In the genomic region with DNA sequence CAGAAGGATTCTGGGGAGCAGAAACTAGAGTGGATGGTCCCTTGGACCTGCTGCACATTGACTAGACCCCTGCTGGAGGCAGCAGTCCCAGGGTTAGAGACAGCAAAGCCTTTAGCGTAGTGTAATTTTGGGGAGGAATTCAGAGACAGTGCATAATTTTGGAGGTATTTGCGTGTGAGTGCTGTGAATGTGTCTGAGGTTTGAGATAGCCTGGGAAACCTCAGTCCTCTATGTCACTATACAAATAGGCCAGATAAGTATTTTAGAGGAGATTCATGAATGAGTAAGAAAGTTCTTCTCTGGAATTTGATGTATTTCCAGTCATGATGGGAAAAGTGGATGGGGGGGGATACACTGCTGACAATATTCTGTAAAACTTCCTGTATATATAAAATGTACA, we compare ENCODE assay signal across 14 cellular contexts. TPM values are rescaled to one million over a fixed set of nuclear protein-coding genes. Genes with fewer than 3 reads are reported as not detected.
A peak's percentile ranks its signal among the peaks of the same experiment; 100 is the strongest.
DNase-seq lines count a peak whose midpoint lies in the region; ATAC-seq and TF ChIP-seq lines count a peak whose summit lies in the region.
"Had no signal": no experiment of that assay in that cellular context is flagged by ENCODE, and none has a peak within 500 bp of the region (broad histone marks: within the 10 kb centered on the region; RNA-seq: fewer than 3 reads in every experiment).

No MANE protein-coding gene starts in this region.

- no peak overlapping the region for H3K4me3 Mint-ChIP-seq in activated T-helper 1 cell treated with anti-CD3 and anti-CD28 coated beads, Interleukin-12 subunit alpha, Interleukin-12 subunit beta, Interleukin-2, Interleukin-4 antibody, amounts not matched to agents 30 ng/mL and 10 ng/mL and 1 ng/mL, durations not matched to agents 14 hours and 24 hours and 36 hours
- H3K4me3 Mint-ChIP-seq: CD4-positive, CD25-positive, alpha-beta regulatory T cell; H9 had no signal

- H3K36me3 Mint-ChIP-seq in activated T-helper 1 cell treated with anti-CD3 and anti-CD28 coated beads, Interleukin-12 subunit alpha, Interleukin-12 subunit beta, Interleukin-2, Interleukin-4 antibody, amounts not matched to agents 30 ng/mL and 10 ng/mL and 1 ng/mL, durations not matched to agents 14 hours and 24 hours and 36 hours (ENCODE audit: low read depth), result no peaks in the 10 kb centered on the region
- H3K36me3 Mint-ChIP-seq: CD4-positive, CD25-positive, alpha-beta regulatory T cell had no signal

- TF ChIP-seq CTCF in fibroblast of pulmonary artery (IDR thresholded peaks at IDR 0.05; ENCODE audit: low read length, missing control alignments) (no peak), sigmoid colon (IDR thresholded peaks at IDR 0.05) (no peak), GM10248 (IDR thresholded peaks at IDR 0.05; ENCODE audit: control extremely low read depth, extremely low read depth, low read depth, missing control alignments) (no peak), transverse colon (IDR thresholded peaks at IDR 0.05) (no peak), gastrocnemius medialis (IDR thresholded peaks at IDR 0.05 in 4 of 5, conservative IDR thresholded peaks at IDR 0.05 in 1 of 5) (no peak)

- WGBS in sigmoid colon, 2 donors, result 94 to 96% methylated on average over 2 of the region's 2 CpGs
- 88 to 90% methylated on average over 1 to 2 of the region's 2 CpGs for WGBS in transverse colon (ENCODE audit: low coverage in 1 of 2), 2 donors

- in situ Hi-C loops in transverse colon (cut with MboI; ENCODE audit: low pct_ligation_motif_present in 1 of 4, low pct_unique_long_range_greater_than_20kb in 1 of 4, low sequenced_read_pairs in 3 of 4), result loop anchor here in 3 of 4 donors (10.0 to 25.0 kb wide), 4 partner anchors 73 to 484 kb away; no protein-coding TSS in a partner anchor
- in situ Hi-C loops in gastrocnemius medialis (cut with MboI; ENCODE audit: low sequenced_read_pairs in 4 of 4), result loop anchor here (10.0 to 25.0 kb wide), 3 partner anchors 163 to 484 kb away; no protein-coding TSS in a partner anchor

- no peak overlapping the region for H3K4me3 ChIP-seq in fibroblast of pulmonary artery (replicated peaks; ENCODE audit: low read depth, low read length)
- H3K4me3 ChIP-seq in sigmoid colon, result no peak overlapping the region
- H3K4me3 ChIP-seq in transverse colon, result no peak overlapping the region
- H3K4me3 ChIP-seq in gastrocnemius medialis, result no peak overlapping the region
- H3K4me3 ChIP-seq: A549; BLaER1 treated with 17β-estradiol and CSF1 and Interleukin-3, amounts not matched to agents 10 nM and 100 nM; K562 had no signal

- no peaks in the 10 kb centered on the region for H3K9me3 ChIP-seq in sigmoid colon
- H3K9me3 ChIP-seq in transverse colon, result no peaks in the 10 kb centered on the region
- no peaks in the 10 kb centered on the region for H3K9me3 ChIP-seq in gastrocnemius medialis
- H3K9me3 ChIP-seq: A549; BLaER1 treated with 17β-estradiol and CSF1 and Interleukin-3, amounts not matched to agents 10 nM and 100 nM had no signal

- intact Hi-C loops in activated T-helper 1 cell treated with anti-CD3 and anti-CD28 coated beads, Interleukin-12 subunit alpha, Interleukin-12 subunit beta, Interleukin-2, Interleukin-4 antibody, amounts not matched to agents 30 ng/mL and 10 ng/mL and 1 ng/mL, durations not matched to agents 14 hours and 24 hours and 36 hours (cut with micrococcal nuclease), result no loop called here
- intact Hi-C loops in sigmoid colon (cut with DNase I), result no loop called here
- intact Hi-C loops in transverse colon (cut with DNase I; ENCODE audit: low total_unique reads), result loop anchor here (5.0 kb wide), 1 partner anchor 166 kb away; no protein-coding TSS in a partner anchor
- intact Hi-C loops in gastrocnemius medialis (cut with DNase I; ENCODE audit: low total_unique reads), result no loop called here

- no peaks in the 10 kb centered on the region for H3K36me3 ChIP-seq in sigmoid colon
- H3K36me3 ChIP-seq in transverse colon, result no peaks in the 10 kb centered on the region
- H3K36me3 ChIP-seq in gastrocnemius medialis, result no peaks in the 10 kb centered on the region
- H3K36me3 ChIP-seq: BLaER1 treated with 17β-estradiol and CSF1 and Interleukin-3, amounts not matched to agents 10 nM and 100 nM had no signal

- H3K4me1 ChIP-seq in sigmoid colon (no peaks in the 10 kb centered on the region), transverse colon (peaks cover 0 to 9% (median 0%) of the 10 kb centered on the region in 4 donors), gastrocnemius medialis (no peaks in the 10 kb centered on the region)

- H3K27me3 Mint-ChIP-seq in activated T-helper 1 cell treated with anti-CD3 and anti-CD28 coated beads, Interleukin-12 subunit alpha, Interleukin-12 subunit beta, Interleukin-2, Interleukin-4 antibody, amounts not matched to agents 30 ng/mL and 10 ng/mL and 1 ng/mL, durations not matched to agents 14 hours and 24 hours and 36 hours (ENCODE audit: insufficient read depth), result peaks cover 41% of the 10 kb centered on the region

- peaks cover 7% of the 10 kb centered on the region for H3K4me1 Mint-ChIP-seq in activated T-helper 1 cell treated with anti-CD3 and anti-CD28 coated beads, Interleukin-12 subunit alpha, Interleukin-12 subunit beta, Interleukin-2, Interleukin-4 antibody, amounts not matched to agents 30 ng/mL and 10 ng/mL and 1 ng/mL, durations not matched to agents 14 hours and 24 hours and 36 hours (ENCODE audit: low read depth)

- H3K27ac ChIP-seq in sigmoid colon (no peak overlapping the region), transverse colon (no peak overlapping the region), gastrocnemius medialis (no peak overlapping the region)
- H3K27ac ChIP-seq: A549; BLaER1 treated with 17β-estradiol and CSF1 and Interleukin-3, amounts not matched to agents 10 nM and 100 nM had no signal

- CTCF ChIA-PET in GM10248 (lab: Yijun Ruan, JAX), result interaction anchor here (0.9 kb wide), 1 partner anchor 9 kb away, joined by 3 read pairs; no protein-coding TSS in a partner anchor

- DNase-seq in ELR (ENCODE audit: low read depth) (peak; percentile 16), fibroblast of pulmonary artery (ENCODE audit: low read depth) (peak; percentile 20), sigmoid colon (no peak), GM10248 (ENCODE audit: extremely low spot score) (no peak), transverse colon (no peak), gastrocnemius medialis (no peak)
- DNase-seq in activated T-helper 1 cell treated with anti-CD3 and anti-CD28 coated beads, Interleukin-12 subunit alpha, Interleukin-12 subunit beta, Interleukin-2, Interleukin-4 antibody, amounts not matched to agents 30 ng/mL and 10 ng/mL and 1 ng/mL, durations not matched to agents 14 hours and 24 hours and 36 hours (ENCODE audit: low spot score), result no peak
- DNase-seq: CD4-positive, CD25-positive, alpha-beta regulatory T cell; DMS53; GOT3; H9 had no signal

- H3K27me3 ChIP-seq in sigmoid colon, result no peaks in the 10 kb centered on the region
- H3K27me3 ChIP-seq in transverse colon, result no peaks in the 10 kb centered on the region
- H3K27me3 ChIP-seq in gastrocnemius medialis, result no peaks in the 10 kb centered on the region
- H3K27me3 ChIP-seq: BLaER1 treated with 17β-estradiol and CSF1 and Interleukin-3, amounts not matched to agents 10 nM and 100 nM had no signal

- TF ChIP-seq EP300 in sigmoid colon (IDR thresholded peaks at IDR 0.05) (no peak), transverse colon (IDR thresholded peaks at IDR 0.05; ENCODE audit: low read depth) (no peak)

- H3K27ac Mint-ChIP-seq in activated T-helper 1 cell treated with anti-CD3 and anti-CD28 coated beads, Interleukin-12 subunit alpha, Interleukin-12 subunit beta, Interleukin-2, Interleukin-4 antibody, amounts not matched to agents 30 ng/mL and 10 ng/mL and 1 ng/mL, durations not matched to agents 14 hours and 24 hours and 36 hours, result peak overlapping the region; percentile 24
- H3K27ac Mint-ChIP-seq: H9 had no signal

- no peak for ATAC-seq in gastrocnemius medialis
- ATAC-seq: A549, K562 had no signal

- no peaks in the 10 kb centered on the region for H3K9me3 Mint-ChIP-seq in activated T-helper 1 cell treated with anti-CD3 and anti-CD28 coated beads, Interleukin-12 subunit alpha, Interleukin-12 subunit beta, Interleukin-2, Interleukin-4 antibody, amounts not matched to agents 30 ng/mL and 10 ng/mL and 1 ng/mL, durations not matched to agents 14 hours and 24 hours and 36 hours
- H3K9me3 Mint-ChIP-seq: CD4-positive, CD25-positive, alpha-beta regulatory T cell; H9 had no signal

- TF ChIP-seq POLR2A in sigmoid colon (IDR thresholded peaks at IDR 0.05) (no peak), transverse colon (IDR thresholded peaks at IDR 0.05) (no peak), gastrocnemius medialis (IDR thresholded peaks at IDR 0.05) (no peak)

- POLR2A ChIA-PET in GM10248 (lab: Yijun Ruan, JAX), result no interaction called here

RNA-seq across cellular contexts. Expression of a gene that starts 25.8 kb away (rescaled TPM):
- total RNA-seq in activated T-helper 1 cell treated with anti-CD3 and anti-CD28 coated beads, Interleukin-12 subunit alpha, Interleukin-12 subunit beta, Interleukin-2, Interleukin-4 antibody, amounts not matched to agents 30 ng/mL and 10 ng/mL and 1 ng/mL, durations not matched to agents 14 hours and 24 hours and 36 hours, result 22.7 and 23.2 TPM in 2 replicates
- 10 to 100 TPM; 14.3 to 25.3 (median 18.5) TPM for total RNA-seq in sigmoid colon
- 10 to 100 TPM in 2 of 3 donors, 1 to 10 TPM in 1; 9.8 to 22.8 (median 19.9) TPM for polyA plus RNA-seq in sigmoid colon
- total RNA-seq in transverse colon, result 10 to 100 TPM in 3 of 4 donors, 1 to 10 TPM in 1; 3.6 to 17.1 (median 15.9) TPM
- 10 to 100 TPM; 17.8 to 24.9 (median 22.5) TPM for total RNA-seq in gastrocnemius medialis

RNA-seq across cellular contexts. Expression of a gene that starts 45.4 kb away (rescaled TPM):
- 29.4 and 33.2 TPM in 2 replicates for total RNA-seq in activated T-helper 1 cell treated with anti-CD3 and anti-CD28 coated beads, Interleukin-12 subunit alpha, Interleukin-12 subunit beta, Interleukin-2, Interleukin-4 antibody, amounts not matched to agents 30 ng/mL and 10 ng/mL and 1 ng/mL, durations not matched to agents 14 hours and 24 hours and 36 hours
- total RNA-seq in sigmoid colon (1 to 10 TPM; 1.9 to 6.4 (median 2.7) TPM), transverse colon (1 to 10 TPM; 1.5 to 3.2 (median 2.5) TPM), gastrocnemius medialis (1 to 10 TPM in 2 of 4 donors, under 1 TPM in 2; 0.78 to 1.9 (median 1.0) TPM)
- 1 to 10 TPM; 1.8 to 5.4 (median 3.7) TPM for polyA plus RNA-seq in sigmoid colon

Comparison
In these comparisons a context has a peak if more than half of its experiments do, and no peak if none do; other contexts are left out.
1. DNase-seq: peak in ELR (single experiment) and fibroblast of pulmonary artery (single experiment); none in activated T-helper 1 cell treated with anti-CD3 and anti-CD28 coated beads, Interleukin-12 subunit alpha, Interleukin-12 subunit beta, Interleukin-2, Interleukin-4 antibody, amounts not matched to agents 30 ng/mL and 10 ng/mL and 1 ng/mL, durations not matched to agents 14 hours and 24 hours and 36 hours (single experiment), sigmoid colon (single experiment), GM10248 (single experiment), transverse colon (single experiment) and gastrocnemius medialis (0 of 2).